Comparison of ENCODE assay signal across 34 cellular contexts in the genomic region with DNA sequence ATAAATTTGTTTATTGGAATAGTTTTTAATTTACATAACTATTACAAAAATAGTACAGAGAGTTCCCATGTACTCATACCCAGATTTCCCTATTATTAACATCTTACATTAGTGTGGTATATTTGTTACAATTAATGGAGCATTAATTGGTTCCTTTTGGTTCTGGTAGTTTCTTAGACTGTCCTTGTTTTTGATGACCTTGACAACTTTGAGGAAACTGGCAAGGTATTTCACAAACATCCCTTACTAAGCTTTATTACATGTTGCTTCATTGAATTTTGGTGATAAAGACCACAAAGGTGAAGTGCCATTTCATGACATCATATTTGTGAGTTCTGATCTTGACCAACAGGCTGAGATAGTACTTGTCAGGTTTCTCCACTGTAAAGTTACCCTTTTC.
"Had no signal": no experiment of that assay in that cellular context is flagged by ENCODE, and none has a peak within 500 bp of the region (broad histone marks: within the 10 kb centered on the region; RNA-seq: fewer than 3 reads in every experiment).

No MANE protein-coding gene starts in this region.

- H3K9me3 ChIP-seq: MG63 had no signal

- DNase-seq: Karpas-422, Kasumi-1, MG63, MM.1S, MV-4-11, NCI-H1048, NCI-H1092, NCI-H1092 treated with DMSO at 0.1 percent for 48 hours, NCI-H1105, NCI-H1105 treated with DMSO at 0.1 percent for 48 hours, NCI-H1417, NCI-H1417 treated with DMSO at 0.1 percent for 48 hours, NCI-H1436, NCI-H1436 treated with DMSO at 0.1 percent for 48 hours, NCI-H146, NCI-H1694, NCI-H1694 treated with DMSO at 0.1 percent for 48 hours, NCI-H187, NCI-H187 treated with DMSO at 0.1 percent for 48 hours, NCI-H1930, NCI-H2029, NCI-H2029 treated with DMSO at 0.1 percent for 48 hours, NCI-H2081, NCI-H2081 treated with DMSO at 0.1 percent for 48 hours, NCI-H2107, NCI-H2171, NCI-H2171 treated with DMSO at 0.1 percent for 48 hours, NCI-H2227 treated with DMSO at 0.1 percent for 48 hours, NCI-H226, NCI-H345, NCI-H446, NCI-H446 treated with DMSO at 0.1 percent for 48 hours, NCI-H510A, NCI-H510A treated with DMSO at 0.1 percent for 48 hours had no signal

- H3K4me3 ChIP-seq: MG63 had no signal

- H3K27me3 ChIP-seq: MG63 had no signal

- H3K36me3 ChIP-seq: MG63 had no signal
